ENCODE assay signal across 8 cellular contexts in genomic region chr12:32533971-32534590, GRCh38.
DNase-seq lines count a peak whose midpoint lies in the region; ATAC-seq and TF ChIP-seq lines count a peak whose summit lies in the region.

No MANE protein-coding gene starts in this region.

- peaks cover 26 to 42% (median 33%) of the 10 kb centered on the region in 3 donors for H3K4me1 Mint-ChIP-seq in naive B cell
- H3K4me1 Mint-ChIP-seq in CD4-positive, alpha-beta T cell (ENCODE audit: low read depth): peaks cover 19% of the 10 kb centered on the region

- no TSS peak for BruUV-seq in PC-3 (replicated peaks; lab: Mats Ljungman, UMichigan)

- H3K27me3 Mint-ChIP-seq in naive B cell: no peaks in the 10 kb centered on the region
- peaks cover 20% of the 10 kb centered on the region for H3K27me3 Mint-ChIP-seq in CD4-positive, alpha-beta T cell

- H3F3A ChIP-seq in PC-3 (ENCODE audit: low read length, unreplicated experiment): no peaks in the 10 kb centered on the region

- peak overlapping the region; percentile 77 to 93 (median 84) for H3K4me3 Mint-ChIP-seq in naive B cell
- no peak overlapping the region for H3K4me3 Mint-ChIP-seq in CD4-positive, alpha-beta T cell

- H3K9me3 ChIP-seq in PC-3 (ENCODE audit: low read length): no peaks in the 10 kb centered on the region
- no peaks in the 10 kb centered on the region for H3K9me3 ChIP-seq in CD4-positive, alpha-beta T cell (ENCODE audit: control insufficient read depth, low read length)

- H3K4me1 ChIP-seq in PC-3 (ENCODE audit: insufficient read depth, low read length): peaks cover 15% of the 10 kb centered on the region

- H2AFZ ChIP-seq in PC-3 (ENCODE audit: low read length): peak overlapping the region; percentile 39

- no peaks in the 10 kb centered on the region for H3K9me2 ChIP-seq in PC-3 (replicated peaks; ENCODE audit: low read length)

- H3K9ac ChIP-seq in PC-3 (ENCODE audit: low read length): no peak overlapping the region

- H3K36me3 Mint-ChIP-seq in naive B cell: no peaks in the 10 kb centered on the region
- no peaks in the 10 kb centered on the region for H3K36me3 Mint-ChIP-seq in CD4-positive, alpha-beta T cell (ENCODE audit: low read depth)

- ATAC-seq in HG02763 (IDR thresholded peaks at IDR 0.05; ENCODE audit: unreplicated experiment): peak; percentile 69
- ATAC-seq in PC-3: peak; percentile 93
- peak; percentile 88 for ATAC-seq in esophagus mucosa
- ATAC-seq in naive B cell (ENCODE audit: low read depth in 2 of 2): peak; percentile 70
- no peak for ATAC-seq in CD4-positive, alpha-beta T cell (ENCODE audit: poor library complexity)

- no peaks in the 10 kb centered on the region for H3K9me3 Mint-ChIP-seq in naive B cell
- H3K9me3 Mint-ChIP-seq in CD4-positive, alpha-beta T cell: no peaks in the 10 kb centered on the region

- peak overlapping the region in 5 of 6 donors; percentile 19 to 84 (median 71) for H3K27ac Mint-ChIP-seq in naive B cell
- H3K27ac Mint-ChIP-seq in CD4-positive, alpha-beta T cell: no peak overlapping the region

- POLR2A ChIA-PET in PC-3 (lab: Charles Lee; ENCODE audit: unreplicated experiment): interaction anchor here (0.6 kb wide), 1 partner anchor 482 kb away, joined by 3 read pairs; no protein-coding TSS in a partner anchor
- POLR2A ChIA-PET in CD4-positive, alpha-beta T cell (lab: Charles Lee): no interaction called here

- no peaks in the 10 kb centered on the region for H3K79me2 ChIP-seq in PC-3 (ENCODE audit: low read length)

- H3K4me2 ChIP-seq in PC-3 (ENCODE audit: low read length): peak overlapping the region; percentile 84

- no peak overlapping the region for H3K27ac ChIP-seq in PC-3 (ENCODE audit: low read length)
- H3K27ac ChIP-seq in CD4-positive, alpha-beta T cell (ENCODE audit: low read depth, low read length): no peak overlapping the region

- H3K36me3 ChIP-seq in PC-3 (ENCODE audit: low read depth, low read length): no peaks in the 10 kb centered on the region

- peak; percentile 39 for DNase-seq in NCI-H2107 treated with DMSO at 0.1 percent for 48 hours (lab: John Stamatoyannopoulos, UW; ENCODE audit: unreplicated experiment)
- DNase-seq in NCI-H2107 (lab: John Stamatoyannopoulos, UW): no peak
- DNase-seq in PC-3: peak; percentile 43
- no peak for DNase-seq in naive B cell
- DNase-seq in CD4-positive, alpha-beta T cell: no peak
- no peak for DNase-seq in stimulated activated CD4-positive, alpha-beta T cell treated with anti-CD3 and anti-CD28 coated beads, Interleukin-12 subunit alpha, Interleukin-12 subunit beta, amount 100 ng/mL, for 4 hours

- H3K27me3 ChIP-seq in PC-3 (ENCODE audit: low read length): no peaks in the 10 kb centered on the region
- H3K27me3 ChIP-seq in CD4-positive, alpha-beta T cell (ENCODE audit: control insufficient read depth, insufficient read depth, low read length): no peaks in the 10 kb centered on the region

- no peaks in the 10 kb centered on the region for H4K20me1 ChIP-seq in PC-3 (ENCODE audit: low read length)

- H3K4me3 ChIP-seq in PC-3 (ENCODE audit: low read length): peak overlapping the region; percentile 60

- TF ChIP-seq CTCF in PC-3 (conservative IDR thresholded peaks at IDR 0.05; ENCODE audit: low read depth, low read length): no peak
- TF ChIP-seq CTCF in CD4-positive, alpha-beta T cell (IDR thresholded peaks at IDR 0.05): no peak

- CTCF ChIA-PET in PC-3 (lab: Charles Lee): interaction anchor here (0.6 kb wide), 1 partner anchor 120 kb away, joined by 4 read pairs; no protein-coding TSS in a partner anchor
- CTCF ChIA-PET in CD4-positive, alpha-beta T cell (lab: Charles Lee): no interaction called here

- intact Hi-C loops in PC-3 (cut with micrococcal nuclease): loop anchor here (10.0 kb wide), 1 partner anchor 121 kb away; no protein-coding TSS in a partner anchor
- intact Hi-C loops in CD4-positive, alpha-beta T cell (cut with DNase I, micrococcal nuclease): no loop called here

Comparison
In these comparisons a context has a peak if more than half of its experiments do, and no peak if none do; other contexts are left out.
1. DNase-seq: peak in NCI-H2107 treated with DMSO at 0.1 percent for 48 hours (single experiment) and PC-3 (single experiment); none in NCI-H2107 (single experiment), naive B cell (single experiment), CD4-positive, alpha-beta T cell (0 of 10) and stimulated activated CD4-positive, alpha-beta T cell treated with anti-CD3 and anti-CD28 coated beads, Interleukin-12 subunit alpha, Interleukin-12 subunit beta, amount 100 ng/mL, for 4 hours (single experiment).